ENCODE assay signal across 20 cellular contexts in the genomic region with DNA sequence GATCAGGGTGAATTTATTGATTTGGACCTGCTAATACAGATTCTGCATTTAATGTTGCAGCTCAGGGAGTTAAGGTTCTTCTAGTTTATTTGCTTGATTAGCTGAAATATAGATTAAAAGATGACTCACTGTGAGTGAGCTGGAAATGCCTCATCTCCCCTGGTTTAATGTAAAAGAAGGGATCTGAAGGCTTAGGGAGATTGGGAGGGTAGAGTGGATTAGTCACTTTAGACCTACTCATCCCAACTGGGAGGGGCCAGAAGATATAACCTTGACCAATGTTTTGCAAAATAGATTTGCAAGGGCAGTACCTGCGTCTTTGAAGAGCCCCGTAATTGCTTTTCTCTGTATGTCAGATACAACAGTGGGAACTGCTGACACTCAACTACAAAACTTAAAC.
DNase-seq lines count a peak whose midpoint lies in the region; ATAC-seq and TF ChIP-seq lines count a peak whose summit lies in the region.
"Had no signal": no experiment of that assay in that cellular context is flagged by ENCODE, and none has a peak within 500 bp of the region (broad histone marks: within the 10 kb centered on the region; RNA-seq: fewer than 3 reads in every experiment).

No MANE protein-coding gene starts in this region.

- H3K9ac ChIP-seq in IMR-90 (ENCODE audit: low read depth, low read length) (no peak overlapping the region), mammary epithelial cell (ENCODE audit: insufficient read depth, low read length) (no peak overlapping the region)

- H3K36me3 ChIP-seq in IMR-90 (ENCODE audit: control insufficient read depth, insufficient read depth, low read length) (no peaks in the 10 kb centered on the region), mammary epithelial cell (ENCODE audit: insufficient read depth, low read length) (no peaks in the 10 kb centered on the region)

- H3K4me1 ChIP-seq in IMR-90 (ENCODE audit: control insufficient read depth, insufficient read depth, low read length) = no peaks in the 10 kb centered on the region
- H3K4me1 ChIP-seq in mammary epithelial cell (ENCODE audit: insufficient read depth, low read length) = no peaks in the 10 kb centered on the region

- no peaks in the 10 kb centered on the region for H4K20me1 ChIP-seq in IMR-90 (ENCODE audit: insufficient read depth, low read length)
- no peaks in the 10 kb centered on the region for H4K20me1 ChIP-seq in mammary epithelial cell (ENCODE audit: insufficient read depth, low read length)

- no peak overlapping the region for H2BK5ac ChIP-seq in IMR-90 (ENCODE audit: low read depth, low read length, poor library complexity, severe bottlenecking)

- no peak overlapping the region for H2BK15ac ChIP-seq in IMR-90 (ENCODE audit: low read depth, low read length)

- peak; percentile 76 for DNase-seq in ELR (ENCODE audit: low read depth)
- DNase-seq in IMR-90 = peak; percentile 77
- DNase-seq in mammary epithelial cell = peak; percentile 15
- DNase-seq in foreskin fibroblast = peak; percentile 65 to 83
- no peak for DNase-seq in dorsolateral prefrontal cortex
- no peak for DNase-seq in activated naive CD4-positive, alpha-beta T cell (lab: John Stamatoyannopoulos, UW)
- DNase-seq: C1 segment of cervical spinal cord, DND-41, GF-D8, H7, MV-4-11, NCI-H1417, NCI-H187 treated with DMSO at 0.1 percent for 48 hours, NCI-H2171, NCI-H774 had no signal

- dilution Hi-C loops in IMR-90 (cut with HindIII; ENCODE audit: low sequenced_read_pairs, unreplicated experiment) (no loop called here), mammary epithelial cell (cut with HindIII; ENCODE audit: low sequenced_read_pairs) (no loop called here)

- no peak overlapping the region for H4K5ac ChIP-seq in IMR-90 (ENCODE audit: low read depth, low read length)

- no TSS peak for BruUV-seq in IMR-90 (replicated peaks; lab: Mats Ljungman, UMichigan)
- BruUV-seq in mammary epithelial cell (replicated peaks; lab: Mats Ljungman, UMichigan) = no TSS peak

- intact Hi-C loops in IMR-90 (cut with micrococcal nuclease) = no loop called here
- intact Hi-C loops in mammary epithelial cell (cut with micrococcal nuclease) = no loop called here
- intact Hi-C loops in dorsolateral prefrontal cortex (cut with DNase I) = no loop called here

- H4K8ac ChIP-seq in IMR-90 (ENCODE audit: low read depth in 2 of 2, low read length in 2 of 2) = no peak overlapping the region

- H4K91ac ChIP-seq in IMR-90 (ENCODE audit: insufficient read depth, low read depth, low read length) = no peak overlapping the region

- no peak overlapping the region for H3K4ac ChIP-seq in IMR-90 (ENCODE audit: low read depth, low read length)

- no peak for TF ChIP-seq POLR2A in IMR-90 (IDR thresholded peaks at IDR 0.05; ENCODE audit: low read depth, low read length)

- H3K79me2 ChIP-seq in mammary epithelial cell (ENCODE audit: insufficient read depth, low read length) = no peaks in the 10 kb centered on the region

- no CpG with 5 or more reads among the region's 2 CpGs for WGBS in IMR-90 (ENCODE audit: extremely low coverage in 2 of 2, insufficient read length in 1 of 2), 2 experiments
- 74% methylated on average over 2 of the region's 2 CpGs for WGBS in mammary epithelial cell (ENCODE audit: low coverage, missing lambda C conversion rate)

- H2BK120ac ChIP-seq in IMR-90 (ENCODE audit: low read depth, low read length) = no peak overlapping the region

- ATAC-seq in IMR-90 (ENCODE audit: low read depth) = no peak
- ATAC-seq in HG03460 (IDR thresholded peaks at IDR 0.05; ENCODE audit: unreplicated experiment) = no peak
- no peak for ATAC-seq in GM19023 (IDR thresholded peaks at IDR 0.05; ENCODE audit: unreplicated experiment)
- ATAC-seq: K562, Panc1, Right ventricle myocardium inferior had no signal

- in situ Hi-C loops in IMR-90 (cut with MboI; ENCODE audit: low sequenced_read_pairs) = no loop called here
- in situ Hi-C loops in mammary epithelial cell (cut with MboI; ENCODE audit: low sequenced_read_pairs in 2 of 2) = no loop called here

- no peaks in the 10 kb centered on the region for H3K79me1 ChIP-seq in IMR-90 (ENCODE audit: low read depth in 1 of 2, low read length in 2 of 2)

- POLR2A ChIA-PET in IMR-90 (lab: Charles Lee; ENCODE audit: unreplicated experiment) = no interaction called here

- H2AK9ac ChIP-seq in IMR-90 (replicated peaks; ENCODE audit: low read depth, low read length, poor library complexity) = no peak overlapping the region

- H3K14ac ChIP-seq in IMR-90 (replicated peaks; ENCODE audit: low read depth, low read length) = no peak overlapping the region

- no peak overlapping the region for H3K23ac ChIP-seq in IMR-90 (ENCODE audit: low read depth, low read length)

- no peaks in the 10 kb centered on the region for H3K27me3 ChIP-seq in IMR-90 (ENCODE audit: control insufficient read depth, insufficient read depth, low read length)
- H3K27me3 ChIP-seq in mammary epithelial cell (ENCODE audit: insufficient read depth, low read length) = no peaks in the 10 kb centered on the region
- H3K27me3 ChIP-seq in dorsolateral prefrontal cortex = no peaks in the 10 kb centered on the region

- no peak overlapping the region for H2AFZ ChIP-seq in IMR-90 (replicated peaks; ENCODE audit: low read length, poor library complexity)
- H2AFZ ChIP-seq in mammary epithelial cell (ENCODE audit: low read depth, low read length) = no peak overlapping the region

- TF ChIP-seq CTCF in IMR-90 (conservative IDR thresholded peaks at IDR 0.05; ENCODE audit: low read depth, low read length) (no peak), mammary epithelial cell (conservative IDR thresholded peaks at IDR 0.05 in 1 of 2, IDR thresholded peaks at IDR 0.05 in 1 of 2; ENCODE audit: extremely low read depth in 1 of 2, insufficient read depth in 1 of 2, low read depth in 1 of 2, low read length in 2 of 2) (no peak), foreskin fibroblast (IDR thresholded peaks at IDR 0.05; ENCODE audit: low read depth, low read length) (no peak), dorsolateral prefrontal cortex (IDR thresholded peaks at IDR 0.05 in 54 of 56, conservative IDR thresholded peaks at IDR 0.05 in 2 of 56; ENCODE audit: low read depth in 1 of 56, partially characterized antibody in 56 of 56) (no peak)

- H2BK20ac ChIP-seq in IMR-90 (ENCODE audit: low read depth, low read length) = no peak overlapping the region

- TF ChIP-seq RAD21 in IMR-90 (IDR thresholded peaks at IDR 0.05; ENCODE audit: low read length) = no peak

- no peaks in the 10 kb centered on the region for H3K9me1 ChIP-seq in IMR-90 (ENCODE audit: insufficient read depth, low read length)

- H2AK5ac ChIP-seq in IMR-90 (ENCODE audit: low read depth, low read length) = no peak overlapping the region

- H3K18ac ChIP-seq in IMR-90 (ENCODE audit: low read depth, low read length) = no peak overlapping the region

- CTCF ChIA-PET in IMR-90 (lab: Yijun Ruan, JAX) (no interaction called here), mammary epithelial cell (lab: Charles Lee; ENCODE audit: low non-redundant PET) (no interaction called here)

- H3K9me3 ChIP-seq in IMR-90 (ENCODE audit: control insufficient read depth, insufficient read depth, low read length) = no peaks in the 10 kb centered on the region
- no peaks in the 10 kb centered on the region for H3K9me3 ChIP-seq in mammary epithelial cell (replicated peaks; ENCODE audit: insufficient read depth, low read length)

- no peak overlapping the region for H3K27ac ChIP-seq in IMR-90 (ENCODE audit: insufficient read depth, low read length)
- H3K27ac ChIP-seq in mammary epithelial cell (ENCODE audit: insufficient read depth, low read depth, low read length) = no peak overlapping the region
- H3K27ac ChIP-seq in dorsolateral prefrontal cortex = no peak overlapping the region

- no peak overlapping the region for H3K4me2 ChIP-seq in IMR-90 (ENCODE audit: low read depth, low read length)
- no peak overlapping the region for H3K4me2 ChIP-seq in mammary epithelial cell (ENCODE audit: insufficient read depth, low read depth, low read length)

- H3K56ac ChIP-seq in IMR-90 (ENCODE audit: extremely low read depth, insufficient read depth, low read length) = no peak overlapping the region

- H3K4me3 ChIP-seq in IMR-90 (ENCODE audit: insufficient read depth, low read depth, low read length) (no peak overlapping the region), mammary epithelial cell (replicated peaks in 1 of 3; ENCODE audit: insufficient read depth in 1 of 3, low read depth in 2 of 3, low read length in 3 of 3) (no peak overlapping the region), foreskin fibroblast (ENCODE audit: low read depth in 1 of 2, low read length in 2 of 2) (no peak overlapping the region), dorsolateral prefrontal cortex (no peak overlapping the region)
- H3K4me3 ChIP-seq: K562 had no signal

TF ChIP-seq in IMR-90, 13 proteins besides CTCF, POLR2A, EP300 and RAD21 (continues in another document):
- TF ChIP-seq SMC3 (IDR thresholded peaks at IDR 0.05; ENCODE audit: low read depth, low read length) (no peak), MAFK (IDR thresholded peaks at IDR 0.05; ENCODE audit: low read depth, low read length) (no peak), NFE2L2 (IDR thresholded peaks at IDR 0.05; ENCODE audit: low read depth, low read length) (no peak), FOS (IDR thresholded peaks at IDR 0.05; ENCODE audit: low read depth, low read length) (no peak), RFX5 (IDR thresholded peaks at IDR 0.05; ENCODE audit: low read depth, low read length) (no peak), MXI1 (IDR thresholded peaks at IDR 0.05; ENCODE audit: borderline replicate concordance, low read depth, low read length) (no peak), CEBPB (IDR thresholded peaks at IDR 0.05; ENCODE audit: low read depth, low read length) (no peak), CHD1 (IDR thresholded peaks at IDR 0.05; ENCODE audit: low read depth, low read length) (no peak)
- TF ChIP-seq, protein P1, sequence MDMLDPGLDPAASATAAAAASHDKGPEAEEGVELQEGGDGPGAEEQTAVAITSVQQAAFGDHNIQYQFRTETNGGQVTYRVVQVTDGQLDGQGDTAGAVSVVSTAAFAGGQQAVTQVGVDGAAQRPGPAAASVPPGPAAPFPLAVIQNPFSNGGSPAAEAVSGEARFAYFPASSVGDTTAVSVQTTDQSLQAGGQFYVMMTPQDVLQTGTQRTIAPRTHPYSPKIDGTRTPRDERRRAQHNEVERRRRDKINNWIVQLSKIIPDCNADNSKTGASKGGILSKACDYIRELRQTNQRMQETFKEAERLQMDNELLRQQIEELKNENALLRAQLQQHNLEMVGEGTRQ (IDR thresholded peaks at IDR 0.05; ENCODE audit: low read depth, low read length) = no peak
- TF ChIP-seq, protein P2, sequence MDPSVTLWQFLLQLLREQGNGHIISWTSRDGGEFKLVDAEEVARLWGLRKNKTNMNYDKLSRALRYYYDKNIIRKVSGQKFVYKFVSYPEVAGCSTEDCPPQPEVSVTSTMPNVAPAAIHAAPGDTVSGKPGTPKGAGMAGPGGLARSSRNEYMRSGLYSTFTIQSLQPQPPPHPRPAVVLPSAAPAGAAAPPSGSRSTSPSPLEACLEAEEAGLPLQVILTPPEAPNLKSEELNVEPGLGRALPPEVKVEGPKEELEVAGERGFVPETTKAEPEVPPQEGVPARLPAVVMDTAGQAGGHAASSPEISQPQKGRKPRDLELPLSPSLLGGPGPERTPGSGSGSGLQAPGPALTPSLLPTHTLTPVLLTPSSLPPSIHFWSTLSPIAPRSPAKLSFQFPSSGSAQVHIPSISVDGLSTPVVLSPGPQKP (IDR thresholded peaks at IDR 0.05; ENCODE audit: borderline replicate concordance, low read depth, low read length) = no peak

Comparison
In these comparisons a context has a peak if more than half of its experiments do, and no peak if none do; other contexts are left out.
1. DNase-seq: peak in ELR (single experiment), IMR-90 (single experiment), mammary epithelial cell (single experiment) and foreskin fibroblast (2 of 2); none in dorsolateral prefrontal cortex (0 of 10) and activated naive CD4-positive, alpha-beta T cell (0 of 4).